In the genomic region with DNA sequence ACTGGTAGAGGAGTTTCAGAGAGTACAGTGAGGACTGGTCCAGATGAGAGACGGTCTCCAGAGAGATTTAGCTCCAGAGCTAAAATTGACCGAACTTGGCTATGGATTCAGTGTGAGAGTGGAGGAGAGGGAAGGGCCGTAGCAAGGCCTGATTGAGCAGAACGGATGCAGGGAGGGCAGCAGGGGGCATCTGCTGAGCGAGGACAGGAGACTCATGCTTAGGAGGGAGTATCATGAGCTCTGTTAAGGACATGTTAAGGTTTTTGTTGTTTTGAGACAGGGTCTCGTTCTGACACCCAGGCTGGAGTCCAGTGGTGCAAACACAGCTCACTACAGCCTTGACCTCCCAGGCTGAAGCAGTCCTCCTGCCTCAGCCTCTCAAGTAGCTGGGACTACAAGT, we compare ENCODE assay signal across 19 cellular contexts. TPM values are rescaled to one million over a fixed set of nuclear protein-coding genes. Genes with fewer than 3 reads are reported as not detected.
DNase-seq lines count a peak whose midpoint lies in the region; ATAC-seq and TF ChIP-seq lines count a peak whose summit lies in the region.
"Had no signal": no experiment of that assay in that cellular context is flagged by ENCODE, and none has a peak within 500 bp of the region (broad histone marks: within the 10 kb centered on the region; RNA-seq: fewer than 3 reads in every experiment).

No MANE protein-coding gene starts in this region.

- H3K9me3 Mint-ChIP-seq in CD14-positive monocyte, result no peaks in the 10 kb centered on the region
- H3K9me3 Mint-ChIP-seq in CD4-positive, alpha-beta memory T cell, result no peaks in the 10 kb centered on the region
- H3K9me3 Mint-ChIP-seq in activated T-helper 17 cell treated with anti-CD3 and anti-CD28 coated beads, Interleukin-2, amount 50 U/mL, for 72 hours, result no peaks in the 10 kb centered on the region
- peaks cover 0 to 2% (median 0%) of the 10 kb centered on the region in 11 donors for H3K9me3 Mint-ChIP-seq in naive thymus-derived CD4-positive, alpha-beta T cell

- H3K27me3 ChIP-seq in CD4-positive, alpha-beta memory T cell (ENCODE audit: insufficient read depth, low read length), result no peaks in the 10 kb centered on the region
- H3K27me3 ChIP-seq in naive thymus-derived CD4-positive, alpha-beta T cell (ENCODE audit: control insufficient read depth in 2 of 2, insufficient read depth in 2 of 2, low read length in 2 of 2), result no peaks in the 10 kb centered on the region
- no peaks in the 10 kb centered on the region for H3K27me3 ChIP-seq in dorsolateral prefrontal cortex
- H3K27me3 ChIP-seq: sigmoid colon had no signal

- POLR2A ChIA-PET in CD4-positive, alpha-beta memory T cell (lab: Charles Lee; ENCODE audit: partially characterized antibody), result interaction anchor here (0.7 to 7.1 kb wide), 12 partner anchors 8 to 109 kb away, joined by 3 to 59 read pairs (median 4); a partner anchor contains a TSS
- POLR2A ChIA-PET in naive thymus-derived CD4-positive, alpha-beta T cell (lab: Charles Lee), result interaction anchor here (0.6 to 28.9 kb wide), 5 partner anchors 12 to 566 kb away, joined by 3 to 1077 read pairs (median 3); a partner anchor contains a TSS

- H3K36me3 ChIP-seq in CD4-positive, alpha-beta memory T cell (ENCODE audit: insufficient read depth, low read length), result peaks cover 32% of the 10 kb centered on the region
- H3K36me3 ChIP-seq in naive thymus-derived CD4-positive, alpha-beta T cell (ENCODE audit: control insufficient read depth in 2 of 3, insufficient read depth in 3 of 3, low read length in 3 of 3), result peaks cover 14 to 42% (median 15%) of the 10 kb centered on the region in 3 experiments

- CTCF ChIA-PET in CD4-positive, alpha-beta memory T cell (lab: Charles Lee; ENCODE audit: partially characterized antibody), result interaction anchor here (0.9 to 36.4 kb wide), 9 partner anchors 9 to 170 kb away, joined by 3 to 1908 read pairs (median 4); a partner anchor contains a TSS
- CTCF ChIA-PET in naive thymus-derived CD4-positive, alpha-beta T cell (lab: Charles Lee), result interaction anchor here (1.0 to 26.1 kb wide), 5 partner anchors 29 to 174 kb away, joined by 3 to 1110 read pairs (median 3); a partner anchor contains a TSS

- H3K27ac Mint-ChIP-seq in CD14-positive monocyte, result peak overlapping the region in 5 of 7 donors; percentile 25 to 65 (median 36)
- peak overlapping the region in 6 of 7 donors; percentile 51 to 88 (median 74) for H3K27ac Mint-ChIP-seq in CD4-positive, alpha-beta memory T cell
- H3K27ac Mint-ChIP-seq in activated T-helper 17 cell treated with anti-CD3 and anti-CD28 coated beads, Interleukin-2, amount 50 U/mL, for 72 hours, result peak overlapping the region; percentile 2
- peak overlapping the region; percentile 11 to 93 (median 47) for H3K27ac Mint-ChIP-seq in naive thymus-derived CD4-positive, alpha-beta T cell

- H3K4me1 ChIP-seq in CD4-positive, alpha-beta memory T cell (ENCODE audit: insufficient read depth, low read length), result peaks cover 21% of the 10 kb centered on the region
- peaks cover 4 to 28% of the 10 kb centered on the region in 2 donors for H3K4me1 ChIP-seq in naive thymus-derived CD4-positive, alpha-beta T cell (ENCODE audit: control insufficient read depth in 2 of 2, insufficient read depth in 2 of 2, low read length in 2 of 2)
- H3K4me1 ChIP-seq: parathyroid adenoma had no signal

- no peak overlapping the region for H3K4me3 Mint-ChIP-seq in CD14-positive monocyte
- no peak overlapping the region for H3K4me3 Mint-ChIP-seq in CD4-positive, alpha-beta memory T cell
- no peak overlapping the region for H3K4me3 Mint-ChIP-seq in activated T-helper 17 cell treated with anti-CD3 and anti-CD28 coated beads, Interleukin-2, amount 50 U/mL, for 72 hours
- H3K4me3 Mint-ChIP-seq in naive thymus-derived CD4-positive, alpha-beta T cell, result peak overlapping the region in 1 of 10 donors; percentile 21

- H3K36me3 Mint-ChIP-seq in CD14-positive monocyte, result peaks cover 42 to 50% of the 10 kb centered on the region in 2 donors
- peaks cover 16 to 40% of the 10 kb centered on the region in 2 donors for H3K36me3 Mint-ChIP-seq in CD4-positive, alpha-beta memory T cell
- peaks cover 53% of the 10 kb centered on the region for H3K36me3 Mint-ChIP-seq in activated T-helper 17 cell treated with anti-CD3 and anti-CD28 coated beads, Interleukin-2, amount 50 U/mL, for 72 hours (ENCODE audit: low read depth)
- H3K36me3 Mint-ChIP-seq in naive thymus-derived CD4-positive, alpha-beta T cell, result peaks cover 0 to 19% (median 10%) of the 10 kb centered on the region in 5 donors

- no peak overlapping the region for H3K27ac ChIP-seq in CD4-positive, alpha-beta memory T cell (ENCODE audit: low read depth, low read length)
- H3K27ac ChIP-seq in naive thymus-derived CD4-positive, alpha-beta T cell (ENCODE audit: low read depth, low read length), result no peak overlapping the region
- peak overlapping the region in 1 of 59 donors; percentile 14 for H3K27ac ChIP-seq in dorsolateral prefrontal cortex
- H3K27ac ChIP-seq: parathyroid adenoma, sigmoid colon, tibial artery had no signal

- H3K9me3 ChIP-seq in CD4-positive, alpha-beta memory T cell (ENCODE audit: control insufficient read depth in 1 of 2, low read length in 2 of 2), result no peaks in the 10 kb centered on the region
- H3K9me3 ChIP-seq in naive thymus-derived CD4-positive, alpha-beta T cell (ENCODE audit: control insufficient read depth in 2 of 3, low read length in 3 of 3), result no peaks in the 10 kb centered on the region
- H3K9me3 ChIP-seq: sigmoid colon, tibial artery had no signal

- intact Hi-C loops in CD14-positive monocyte (cut with micrococcal nuclease) (loop anchor here (10.0 kb wide), 1 partner anchor 170 kb away; no protein-coding TSS in a partner anchor), dorsolateral prefrontal cortex (cut with DNase I) (loop anchor here in 1 of 2 donors (5.0 kb wide), 1 partner anchor 32 kb away; no protein-coding TSS in a partner anchor)
- intact Hi-C loops in CD4-positive, alpha-beta memory T cell (cut with micrococcal nuclease), result loop anchor here (5.0 kb wide), 1 partner anchor 32 kb away; no protein-coding TSS in a partner anchor
- intact Hi-C loops in naive thymus-derived CD4-positive, alpha-beta T cell (cut with micrococcal nuclease), result no loop called here

- TF ChIP-seq CTCF in CD14-positive monocyte (IDR thresholded peaks at IDR 0.05) (no peak), dorsolateral prefrontal cortex (IDR thresholded peaks at IDR 0.05 in 54 of 56, conservative IDR thresholded peaks at IDR 0.05 in 2 of 56; ENCODE audit: low read depth in 1 of 56, partially characterized antibody in 56 of 56) (no peak)

- no peak for ATAC-seq in activated T-helper 17 cell treated with anti-CD3 and anti-CD28 coated beads, Interleukin-2, amount 50 U/mL, for 72 hours (replicated peaks)
- ATAC-seq in naive thymus-derived CD4-positive, alpha-beta T cell, result no peak

- H3K27me3 Mint-ChIP-seq in CD14-positive monocyte (ENCODE audit: low read depth in 3 of 3), result peaks cover 1 to 3% (median 1%) of the 10 kb centered on the region in 3 donors
- H3K27me3 Mint-ChIP-seq in CD4-positive, alpha-beta memory T cell, result no peaks in the 10 kb centered on the region
- H3K27me3 Mint-ChIP-seq in activated T-helper 17 cell treated with anti-CD3 and anti-CD28 coated beads, Interleukin-2, amount 50 U/mL, for 72 hours, result no peaks in the 10 kb centered on the region
- no peaks in the 10 kb centered on the region for H3K27me3 Mint-ChIP-seq in naive thymus-derived CD4-positive, alpha-beta T cell

- peaks cover 14% of the 10 kb centered on the region for H3K4me1 Mint-ChIP-seq in CD14-positive monocyte
- peaks cover 25 to 45% (median 37%) of the 10 kb centered on the region in 4 donors for H3K4me1 Mint-ChIP-seq in CD4-positive, alpha-beta memory T cell
- H3K4me1 Mint-ChIP-seq in activated T-helper 17 cell treated with anti-CD3 and anti-CD28 coated beads, Interleukin-2, amount 50 U/mL, for 72 hours, result peaks cover 25% of the 10 kb centered on the region
- peaks cover 23 to 46% (median 39%) of the 10 kb centered on the region in 7 donors for H3K4me1 Mint-ChIP-seq in naive thymus-derived CD4-positive, alpha-beta T cell

- no peak overlapping the region for H3K4me3 ChIP-seq in CD4-positive, alpha-beta memory T cell (ENCODE audit: low read length in 2 of 2)
- H3K4me3 ChIP-seq in naive thymus-derived CD4-positive, alpha-beta T cell (ENCODE audit: low read length), result no peak overlapping the region
- no peak overlapping the region for H3K4me3 ChIP-seq in dorsolateral prefrontal cortex
- H3K4me3 ChIP-seq: sigmoid colon, tibial artery had no signal

- DNase-seq in CD14-positive monocyte (ENCODE audit: low spot score), result no peak
- DNase-seq in CD4-positive, alpha-beta memory T cell, result no peak
- DNase-seq in naive thymus-derived CD4-positive, alpha-beta T cell, result no peak
- DNase-seq in dorsolateral prefrontal cortex, result no peak
- DNase-seq in NCI-H187 (lab: John Stamatoyannopoulos, UW), result no peak
- DNase-seq in NCI-H2196 treated with DMSO at 0.1 percent for 48 hours (lab: John Stamatoyannopoulos, UW; ENCODE audit: unreplicated experiment), result no peak
- DNase-seq: activated CD8-positive, alpha-beta memory T cell treated with anti-CD3 and anti-CD28 coated beads for 24 hours; head of caudate nucleus; KG1; NCI-H1930; NCI-H446; sigmoid colon; stimulated activated naive CD4-positive, alpha-beta T cell; SW 1271; tibial artery had no signal

RNA-seq across cellular contexts. Expression of a gene that starts 7.7 kb away (rescaled TPM):
- polyA plus RNA-seq in CD14-positive monocyte, result not detected
- under 1 TPM; 0.23 to 0.39 TPM for total RNA-seq in CD4-positive, alpha-beta memory T cell
- polyA plus RNA-seq in CD4-positive, alpha-beta memory T cell, result not detected
- total RNA-seq in activated T-helper 17 cell treated with anti-CD3 and anti-CD28 coated beads, Interleukin-2, amount 50 U/mL, for 72 hours, result 1 to 10 TPM in 1 of 2 donors, under 1 TPM in 1; 0.82 to 1.6 TPM
- total RNA-seq in naive thymus-derived CD4-positive, alpha-beta T cell, result 1 to 10 TPM in 4 of 5 experiments, under 1 TPM in 1; 0.35 to 2.4 (median 1.3) TPM
- polyA plus RNA-seq in naive thymus-derived CD4-positive, alpha-beta T cell, result not detected
- total RNA-seq in dorsolateral prefrontal cortex, result 1 to 10 TPM in 104 of 120 experiments, under 1 TPM in 13, not detected in 3; 0.30 to 8.1 (median 2.0) TPM
- polyA plus RNA-seq: BJ, liver had no signal

RNA-seq across cellular contexts. Expression of a gene that starts 21.5 kb away (rescaled TPM):
- not detected for polyA plus RNA-seq in CD14-positive monocyte
- total RNA-seq in CD4-positive, alpha-beta memory T cell, result not detected
- polyA plus RNA-seq in CD4-positive, alpha-beta memory T cell, result not detected
- total RNA-seq in activated T-helper 17 cell treated with anti-CD3 and anti-CD28 coated beads, Interleukin-2, amount 50 U/mL, for 72 hours, result under 1 TPM; 0.15 to 0.19 TPM
- under 1 TPM in 2 of 5 experiments, not detected in 3; 0.27 to 0.60 TPM for total RNA-seq in naive thymus-derived CD4-positive, alpha-beta T cell
- polyA plus RNA-seq in naive thymus-derived CD4-positive, alpha-beta T cell, result not detected
- total RNA-seq in dorsolateral prefrontal cortex, result 10 to 100 TPM in 1 of 120 experiments, 1 to 10 TPM in 118, not detected in 1; 1.1 to 12.4 (median 3.8) TPM
- total RNA-seq: liver had no signal
- polyA plus RNA-seq: BJ, liver had no signal

RNA-seq across cellular contexts. Expression of a gene that starts 23.1 kb away (rescaled TPM):
- 100 to 1,000 TPM in 1 of 2 donors, 10 to 100 TPM in 1; 79.0 to 106 TPM for polyA plus RNA-seq in CD14-positive monocyte
- 100 to 1,000 TPM; 234 to 247 TPM for total RNA-seq in CD4-positive, alpha-beta memory T cell
- polyA plus RNA-seq in CD4-positive, alpha-beta memory T cell, result 100 to 1,000 TPM in 1 of 2 donors, 10 to 100 TPM in 1; 72.5 to 125 TPM
- total RNA-seq in activated T-helper 17 cell treated with anti-CD3 and anti-CD28 coated beads, Interleukin-2, amount 50 U/mL, for 72 hours, result 100 to 1,000 TPM; 176 to 316 TPM
- 100 to 1,000 TPM; 163 to 421 (median 228) TPM for total RNA-seq in naive thymus-derived CD4-positive, alpha-beta T cell
- polyA plus RNA-seq in naive thymus-derived CD4-positive, alpha-beta T cell, result 100 to 1,000 TPM in 1 of 2 donors, 10 to 100 TPM in 1; 67.7 to 144 TPM
- total RNA-seq in dorsolateral prefrontal cortex, result 10 to 100 TPM; 28.9 to 71.0 (median 41.8) TPM

RNA-seq across cellular contexts. Expression of a gene that starts 38.0 kb away (rescaled TPM):
- 10 to 100 TPM in 1 of 2 donors, 1 to 10 TPM in 1; 9.4 to 16.0 TPM for polyA plus RNA-seq in CD14-positive monocyte
- total RNA-seq in CD4-positive, alpha-beta memory T cell, result 10 to 100 TPM; 84.9 to 88.3 TPM
- polyA plus RNA-seq in CD4-positive, alpha-beta memory T cell, result 10 to 100 TPM; 33.6 to 38.5 TPM
- 10 to 100 TPM; 44.1 to 46.7 TPM for total RNA-seq in activated T-helper 17 cell treated with anti-CD3 and anti-CD28 coated beads, Interleukin-2, amount 50 U/mL, for 72 hours
- 100 to 1,000 TPM in 1 of 5 experiments, 10 to 100 TPM in 4; 53.2 to 106 (median 59.2) TPM for total RNA-seq in naive thymus-derived CD4-positive, alpha-beta T cell
- polyA plus RNA-seq in naive thymus-derived CD4-positive, alpha-beta T cell, result 10 to 100 TPM; 15.4 to 32.8 TPM
- 100 to 1,000 TPM in 15 of 120 experiments, 10 to 100 TPM in 105; 55.0 to 133 (median 84.0) TPM for total RNA-seq in dorsolateral prefrontal cortex

RNA-seq across cellular contexts. Expression of a gene that starts 56.3 kb away (rescaled TPM):
- not detected for polyA plus RNA-seq in CD14-positive monocyte
- total RNA-seq in CD4-positive, alpha-beta memory T cell, result not detected
- not detected for polyA plus RNA-seq in CD4-positive, alpha-beta memory T cell
- not detected for total RNA-seq in activated T-helper 17 cell treated with anti-CD3 and anti-CD28 coated beads, Interleukin-2, amount 50 U/mL, for 72 hours
- not detected for total RNA-seq in naive thymus-derived CD4-positive, alpha-beta T cell
- not detected for polyA plus RNA-seq in naive thymus-derived CD4-positive, alpha-beta T cell
- not detected for total RNA-seq in dorsolateral prefrontal cortex
- total RNA-seq: sigmoid colon had no signal
- polyA plus RNA-seq: BJ, sigmoid colon had no signal

Comparison
In these comparisons a context has a peak if more than half of its experiments do, and no peak if none do; other contexts are left out.
1. H3K27ac Mint-ChIP-seq: peak in every context shown above with its lines; median percentile 74 in CD4-positive, alpha-beta memory T cell; 47 in naive thymus-derived CD4-positive, alpha-beta T cell; 36 in CD14-positive monocyte; 2 in activated T-helper 17 cell treated with anti-CD3 and anti-CD28 coated beads, Interleukin-2, amount 50 U/mL, for 72 hours.
2. intact Hi-C loops: an anchor here in CD14-positive monocyte (10.0 kb wide) and CD4-positive, alpha-beta memory T cell (5.0 kb wide); none called in naive thymus-derived CD4-positive, alpha-beta T cell.